ENCODE assay signal across 30 cellular contexts in genomic region chrX:122934131-122934530, GRCh38.
"Had no signal": no experiment of that assay in that cellular context is flagged by ENCODE, and none has a peak within 500 bp of the region (broad histone marks: within the 10 kb centered on the region; RNA-seq: fewer than 3 reads in every experiment).

No MANE protein-coding gene starts in this region.

- H3K36me3 ChIP-seq: left lung, lower lobe of right lung, pancreas, prostate gland, stomach, thyroid gland, transverse colon, upper lobe of left lung, vagina had no signal

- H3K27ac Mint-ChIP-seq: immature natural killer cell; naive thymus-derived CD8-positive, alpha-beta T cell; nephron; stimulated activated naive B cell treated with anti-CD40 and anti-IgM and Interleukin-4, amounts not matched to agents 10 μg/mL and 1 μg/mL and 100 μg/mL, for 72 hours had no signal

- H3K4me1 Mint-ChIP-seq: immature natural killer cell; naive thymus-derived CD8-positive, alpha-beta T cell; nephron; neural crest cell; stimulated activated naive B cell treated with anti-CD40 and anti-IgM and Interleukin-4, amounts not matched to agents 10 μg/mL and 1 μg/mL and 100 μg/mL, for 72 hours had no signal

- H3K9me3 ChIP-seq: left lung, lower lobe of right lung, pancreas, prostate gland, stomach, testis, thyroid gland, transverse colon, upper lobe of left lung, vagina had no signal

- H3K27me3 Mint-ChIP-seq: naive thymus-derived CD8-positive, alpha-beta T cell; stimulated activated naive B cell treated with anti-CD40 and anti-IgM and Interleukin-4, amounts not matched to agents 10 μg/mL and 1 μg/mL and 100 μg/mL, for 72 hours had no signal

- H3K27ac ChIP-seq: left lung, lower lobe of right lung, pancreas, prostate gland, stomach, testis, thyroid gland, transverse colon, upper lobe of left lung, vagina had no signal

- H3K36me3 Mint-ChIP-seq: immature natural killer cell; naive thymus-derived CD8-positive, alpha-beta T cell; stimulated activated naive B cell treated with anti-CD40 and anti-IgM and Interleukin-4, amounts not matched to agents 10 μg/mL and 1 μg/mL and 100 μg/mL, for 72 hours had no signal

- H3K4me3 Mint-ChIP-seq: immature natural killer cell; naive thymus-derived CD8-positive, alpha-beta T cell; nephron; neural crest cell; stimulated activated naive B cell treated with anti-CD40 and anti-IgM and Interleukin-4, amounts not matched to agents 10 μg/mL and 1 μg/mL and 100 μg/mL, for 72 hours had no signal

- H3K4me3 ChIP-seq: left lung, lower lobe of right lung, pancreas, prostate gland, smooth muscle cell, stomach, testis, thyroid gland, transverse colon, upper lobe of left lung, vagina had no signal

- DNase-seq: hypothalamus; immature natural killer cell; kidney; left colon; left lung; lower lobe of right lung; mammary epithelial cell; mesenchymal stem cell; naive thymus-derived CD8-positive, alpha-beta T cell; nucleus accumbens; pancreas; posterior cingulate gyrus; retina; right cardiac atrium; stimulated activated CD4-positive, alpha-beta T cell treated with anti-CD3 and anti-CD28 coated beads, Interleukin-1b, Interleukin-23, amount 100 ng/mL, for 48 hours; stimulated activated CD4-positive, alpha-beta T cell treated with anti-CD3 and anti-CD28 coated beads, Interleukin-2, amount 100 ng/mL, for 48 hours; stimulated activated CD4-positive, alpha-beta T cell treated with anti-CD3 and anti-CD28 coated beads, Interleukin-4, amount 100 ng/mL, for 4 hours; stimulated activated naive B cell treated with anti-CD40 and anti-IgM and Interleukin-4, amounts not matched to agents 10 μg/mL and 1 μg/mL and 100 μg/mL, for 72 hours; stimulated activated naive CD8-positive, alpha-beta T cell treated with anti-CD3 and anti-CD28 coated beads, Interleukin-15, Interleukin-2, amounts not matched to agents 100 U/mL and 50 U/mL, for 24 hours; stomach; testis; thyroid gland; transverse colon; upper lobe of left lung had no signal

- H3K27me3 ChIP-seq: left lung, pancreas, stomach, testis, thyroid gland, transverse colon, upper lobe of left lung, vagina had no signal

- ATAC-seq: left colon; left lung; lower lobe of right lung; naive thymus-derived CD8-positive, alpha-beta T cell; pancreas; right cardiac atrium; sciatic nerve; stimulated activated naive B cell treated with anti-CD40 and anti-IgM and Interleukin-4, amounts not matched to agents 10 μg/mL and 1 μg/mL and 100 μg/mL, for 72 hours; stimulated activated naive CD8-positive, alpha-beta T cell treated with anti-CD3 and anti-CD28 coated beads, Interleukin-15, Interleukin-2, amounts not matched to agents 100 U/mL and 50 U/mL, for 24 hours had no signal

- H3K4me2 ChIP-seq: smooth muscle cell had no signal

- H3K4me1 ChIP-seq: left lung, lower lobe of right lung, pancreas, prostate gland, stomach, testis, thyroid gland, transverse colon, upper lobe of left lung, vagina had no signal
